ENCODE assay signal across 6 cellular contexts in genomic region chr2:131353170-131353697, GRCh38. TPM values are rescaled to one million over a fixed set of nuclear protein-coding genes. Genes with fewer than 3 reads are reported as not detected.
"Had no signal": no experiment of that assay in that cellular context is flagged by ENCODE, and none has a peak within 500 bp of the region (broad histone marks: within the 10 kb centered on the region; RNA-seq: fewer than 3 reads in every experiment).

No MANE protein-coding gene starts in this region.

RNA-seq across cellular contexts. Expression of gene RAB6D, which starts 10.7 kb away (rescaled TPM):
- total RNA-seq: LHCN-M2, MCF 10A, OCI-LY7, PC-3, SK-MEL-5 had no signal
- polyA plus RNA-seq: SK-N-SH had no signal
